11 cellular contexts compared by ENCODE assay signal in genomic region chr1:112735752-112736151, GRCh38. TPM values are rescaled to one million over a fixed set of nuclear protein-coding genes. Genes with fewer than 3 reads are reported as not detected.
A peak's percentile ranks its signal among the peaks of the same experiment; 100 is the strongest.
DNase-seq lines count a peak whose midpoint lies in the region; ATAC-seq and TF ChIP-seq lines count a peak whose summit lies in the region.
"Had no signal": no experiment of that assay in that cellular context is flagged by ENCODE, and none has a peak within 500 bp of the region (broad histone marks: within the 10 kb centered on the region; RNA-seq: fewer than 3 reads in every experiment).

No MANE protein-coding gene starts in this region.

- H3K36me3 Mint-ChIP-seq in natural killer cell = no peaks in the 10 kb centered on the region

- TF ChIP-seq CTCF in fibroblast of pulmonary artery (IDR thresholded peaks at IDR 0.05; ENCODE audit: low read length, missing control alignments) (no peak), natural killer cell (IDR thresholded peaks at IDR 0.05) (no peak), sigmoid colon (IDR thresholded peaks at IDR 0.05) (no peak)

- H3K27me3 Mint-ChIP-seq in natural killer cell (ENCODE audit: low read depth in 2 of 2) = peaks cover 31 to 40% of the 10 kb centered on the region in 2 donors

- H3K4me3 Mint-ChIP-seq in natural killer cell = no peak overlapping the region
- H3K4me3 Mint-ChIP-seq: naive thymus-derived CD8-positive, alpha-beta T cell had no signal

- WGBS in sigmoid colon, 2 donors = 96 to 97% methylated on average over 1 of the region's 1 CpG

- H3K4me1 Mint-ChIP-seq in natural killer cell = no peaks in the 10 kb centered on the region

- intact Hi-C loops in natural killer cell (cut with micrococcal nuclease) (no loop called here), sigmoid colon (cut with DNase I) (no loop called here)

- H3K9me3 Mint-ChIP-seq in natural killer cell = no peaks in the 10 kb centered on the region

- H3K27ac Mint-ChIP-seq in natural killer cell = no peak overlapping the region
- H3K27ac Mint-ChIP-seq: naive thymus-derived CD8-positive, alpha-beta T cell had no signal

- H3K36me3 ChIP-seq in SJSA1 (no peaks in the 10 kb centered on the region), sigmoid colon (no peaks in the 10 kb centered on the region)
- H3K36me3 ChIP-seq: suprapubic skin had no signal

- H3K9me3 ChIP-seq in SJSA1 (replicated peaks) = no peaks in the 10 kb centered on the region
- H3K9me3 ChIP-seq in sigmoid colon = no peaks in the 10 kb centered on the region
- H3K9me3 ChIP-seq: suprapubic skin had no signal

- TF ChIP-seq EP300 in sigmoid colon (IDR thresholded peaks at IDR 0.05) = no peak

- H3K4me1 ChIP-seq in SJSA1 (replicated peaks) = peaks cover 9% of the 10 kb centered on the region
- no peaks in the 10 kb centered on the region for H3K4me1 ChIP-seq in sigmoid colon
- H3K4me1 ChIP-seq: suprapubic skin had no signal

- no peak for ATAC-seq in natural killer cell
- ATAC-seq: naive thymus-derived CD8-positive, alpha-beta T cell had no signal

- no peak for TF ChIP-seq POLR2A in sigmoid colon (IDR thresholded peaks at IDR 0.05)

- H3K27me3 ChIP-seq in SJSA1 (replicated peaks) = no peaks in the 10 kb centered on the region
- no peaks in the 10 kb centered on the region for H3K27me3 ChIP-seq in sigmoid colon
- H3K27me3 ChIP-seq: suprapubic skin had no signal

- DNase-seq in 8988T (peak; percentile 60), EH (ENCODE audit: low read depth) (peak; percentile 84), SJSA1 (ENCODE audit: low read depth in 1 of 2, low spot score in 2 of 2) (peak in 1 of 2 experiments; percentile 49), fibroblast of pulmonary artery (ENCODE audit: low read depth) (peak; percentile 72), COR-L47 (lab: John Stamatoyannopoulos, UW) (no peak), natural killer cell (no peak), sigmoid colon (no peak), T1000 (lab: John Stamatoyannopoulos, UW) (no peak)
- DNase-seq: naive thymus-derived CD8-positive, alpha-beta T cell; NCI-H69 had no signal

- H3K27ac ChIP-seq in SJSA1 (peak overlapping the region; percentile 26), sigmoid colon (no peak overlapping the region)
- H3K27ac ChIP-seq: suprapubic skin had no signal

- H3K4me3 ChIP-seq in SJSA1 = no peak overlapping the region
- H3K4me3 ChIP-seq in fibroblast of pulmonary artery (replicated peaks; ENCODE audit: low read depth, low read length) = no peak overlapping the region
- H3K4me3 ChIP-seq in sigmoid colon = no peak overlapping the region
- H3K4me3 ChIP-seq: suprapubic skin had no signal

RNA-seq across cellular contexts. Expression of gene PPM1J, which starts 20.6 kb away (rescaled TPM):
- not detected in 2 replicates for total RNA-seq in SJSA1 (2014; rRNA removed; shearing (Covaris generic))
- total RNA-seq in natural killer cell (under 1 TPM in 1 of 3 donors, not detected in 2; 0.26 TPM), sigmoid colon (1 to 10 TPM in 3 of 4 donors, under 1 TPM in 1; 0.36 to 1.6 (median 1.4) TPM)
- polyA plus RNA-seq in sigmoid colon = 1 to 10 TPM in 1 of 3 donors, under 1 TPM in 2; 0.60 to 2.5 (median 0.92) TPM
- polyA plus RNA-seq: naive thymus-derived CD8-positive, alpha-beta T cell had no signal

RNA-seq across cellular contexts. Expression of gene RHOC, which starts 28.8 kb away (rescaled TPM):
- 555 and 570 TPM in 2 replicates for total RNA-seq in SJSA1 (2014; rRNA removed; shearing (Covaris generic))
- total RNA-seq in natural killer cell (100 to 1,000 TPM; 161 to 199 (median 195) TPM), sigmoid colon (100 to 1,000 TPM; 181 to 244 (median 192) TPM)
- polyA plus RNA-seq in sigmoid colon = 1,000 to 10,000 TPM in 1 of 3 donors, 100 to 1,000 TPM in 2; 443 to 1,259 (median 789) TPM

Comparison
In these comparisons a context has a peak if more than half of its experiments do, and no peak if none do; other contexts are left out.
1. DNase-seq: peak in 8988T (single experiment), EH (single experiment) and fibroblast of pulmonary artery (single experiment); none in COR-L47 (single experiment), natural killer cell (single experiment), sigmoid colon (single experiment) and T1000 (single experiment).